ENCODE assay signal across 8 cellular contexts in the genomic region with DNA sequence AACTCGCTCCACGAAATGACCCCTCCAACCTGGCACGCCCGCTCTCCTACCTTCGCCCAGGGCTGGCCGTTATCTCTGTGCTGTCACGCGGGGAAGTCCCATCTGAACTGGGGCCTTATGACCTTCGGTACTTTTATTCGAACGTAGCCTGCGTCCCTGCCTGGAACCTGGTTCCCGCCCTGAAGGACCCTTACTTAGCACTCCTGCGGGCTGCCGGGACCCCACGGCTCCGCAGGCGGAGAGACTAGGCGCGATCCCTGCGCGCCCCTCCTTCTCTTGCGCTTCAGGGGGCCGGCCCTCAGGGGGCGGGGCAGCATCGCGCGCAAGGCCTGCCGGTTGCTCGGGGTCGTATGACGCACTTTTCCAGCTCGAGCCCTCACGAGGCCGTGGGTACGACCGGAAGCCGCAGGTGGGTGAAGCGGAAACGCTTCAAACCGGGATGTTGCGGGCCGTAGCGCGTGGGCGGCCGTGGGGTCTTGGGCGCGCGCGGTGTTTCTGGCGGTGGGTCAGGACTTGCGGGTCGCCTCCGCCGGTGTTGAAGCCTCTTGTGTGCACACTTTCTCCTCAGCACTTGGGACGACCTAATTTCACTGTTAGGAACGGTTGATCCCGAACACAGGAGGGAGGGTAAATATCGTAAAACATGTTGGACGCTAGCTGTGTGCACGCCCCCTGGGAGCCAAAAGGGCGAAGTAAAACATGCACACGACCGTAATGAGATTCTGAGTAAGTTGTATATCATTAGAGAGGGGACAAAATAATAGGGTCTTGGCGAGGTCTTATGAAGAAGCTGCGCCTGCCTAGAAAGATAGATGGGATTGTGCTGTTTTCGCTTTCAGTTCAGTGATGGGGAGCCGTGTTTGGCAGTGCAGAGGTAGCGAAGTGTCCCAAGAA. TPM values are rescaled to one million over a fixed set of nuclear protein-coding genes. Genes with fewer than 3 reads are reported as not detected.
A peak's percentile ranks its signal among the peaks of the same experiment; 100 is the strongest.
DNase-seq lines count a peak whose midpoint lies in the region; ATAC-seq, FAIRE-seq and TF ChIP-seq lines count a peak whose summit lies in the region.

A gene (plus strand): TSS at position 325 of the 894 bp plus-strand sequence. CDS start 6,991 bp downstream, outside the sequence.
A gene with protein sequence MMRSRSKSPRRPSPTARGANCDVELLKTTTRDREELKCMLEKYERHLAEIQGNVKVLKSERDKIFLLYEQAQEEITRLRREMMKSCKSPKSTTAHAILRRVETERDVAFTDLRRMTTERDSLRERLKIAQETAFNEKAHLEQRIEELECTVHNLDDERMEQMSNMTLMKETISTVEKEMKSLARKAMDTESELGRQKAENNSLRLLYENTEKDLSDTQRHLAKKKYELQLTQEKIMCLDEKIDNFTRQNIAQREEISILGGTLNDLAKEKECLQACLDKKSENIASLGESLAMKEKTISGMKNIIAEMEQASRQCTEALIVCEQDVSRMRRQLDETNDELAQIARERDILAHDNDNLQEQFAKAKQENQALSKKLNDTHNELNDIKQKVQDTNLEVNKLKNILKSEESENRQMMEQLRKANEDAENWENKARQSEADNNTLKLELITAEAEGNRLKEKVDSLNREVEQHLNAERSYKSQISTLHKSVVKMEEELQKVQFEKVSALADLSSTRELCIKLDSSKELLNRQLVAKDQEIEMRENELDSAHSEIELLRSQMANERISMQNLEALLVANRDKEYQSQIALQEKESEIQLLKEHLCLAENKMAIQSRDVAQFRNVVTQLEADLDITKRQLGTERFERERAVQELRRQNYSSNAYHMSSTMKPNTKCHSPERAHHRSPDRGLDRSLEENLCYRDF (minus strand): TSS at position 300 of the 894 bp plus-strand sequence. CDS start 45,503 bp downstream, outside the sequence.

- POLR2A ChIA-PET in HepG2 (lab: Yijun Ruan, JAX) = interaction anchor here (0.6 to 4.9 kb wide), 19 partner anchors 9 to 375 kb away, joined by 3 to 140 read pairs (median 4); a partner anchor contains a TSS

- peaks cover 0 to 5% of the 10 kb centered on the region in 2 experiments; a peak in 3 of 5 replicates for H3K36me3 ChIP-seq in HepG2 (replicated peaks in 1 of 2; ENCODE audit: control insufficient read depth in 1 of 2, insufficient read depth in 2 of 2, low read length in 2 of 2)

- no peaks in the 10 kb centered on the region for H3K9me3 ChIP-seq in HepG2 (ENCODE audit: low read length)

- in situ Hi-C loops in HepG2 (cut with HindIII; ENCODE audit: extremely low pct_ligation_motif_present, low pct_unique_long_range_greater_than_20kb) = no loop called here

- peak; percentile 70 for FAIRE-seq in HepG2 (lab: Jason Lieb, UNC)

- peak; percentile 50; the same call in 1 of the 2 replicates for TF ChIP-seq RAD21 in HepG2 (CRISPR knock-in tag; IDR thresholded peaks at IDR 0.05)

- H3K4me3 ChIP-seq in HepG2 (replicated peaks in 1 of 3; ENCODE audit: insufficient read depth in 1 of 3, low read depth in 2 of 3, low read length in 3 of 3) = peak within 1 kb of the TSS; percentile 80 to 90 (median 85)

- H3K9me3 Mint-ChIP-seq in CD14-positive monocyte = no peaks in the 10 kb centered on the region
- no peaks in the 10 kb centered on the region for H3K9me3 Mint-ChIP-seq in dendritic cell treated with granulocyte-macrophage colony-stimulating factor and Interleukin-4, amounts not matched to agents 40 ng/mL and 50 ng/mL, for 4 days

- H3K4me3 Mint-ChIP-seq in CD14-positive monocyte = peak within 1 kb of the TSS; percentile 97 to 98
- peak within 1 kb of the TSS; percentile 97 for H3K4me3 Mint-ChIP-seq in dendritic cell treated with granulocyte-macrophage colony-stimulating factor and Interleukin-4, amounts not matched to agents 40 ng/mL and 50 ng/mL, for 4 days

- no peaks in the 10 kb centered on the region for H3K27me3 Mint-ChIP-seq in CD14-positive monocyte (ENCODE audit: low read depth in 3 of 3)
- H3K27me3 Mint-ChIP-seq in dendritic cell treated with granulocyte-macrophage colony-stimulating factor and Interleukin-4, amounts not matched to agents 40 ng/mL and 50 ng/mL, for 4 days = no peaks in the 10 kb centered on the region

- H3K4me1 Mint-ChIP-seq in CD14-positive monocyte = peaks cover 45% of the 10 kb centered on the region
- peaks cover 37% of the 10 kb centered on the region for H3K4me1 Mint-ChIP-seq in dendritic cell treated with granulocyte-macrophage colony-stimulating factor and Interleukin-4, amounts not matched to agents 40 ng/mL and 50 ng/mL, for 4 days (ENCODE audit: low read depth)

- H3K27ac ChIP-seq in HepG2 (ENCODE audit: extremely low read length, insufficient read depth, low read length) = peak within 1 kb of the TSS; percentile 79

- H3K27ac Mint-ChIP-seq in CD14-positive monocyte = peak within 1 kb of the TSS; percentile 94 to 97 (median 96)
- H3K27ac Mint-ChIP-seq in dendritic cell treated with granulocyte-macrophage colony-stimulating factor and Interleukin-4, amounts not matched to agents 40 ng/mL and 50 ng/mL, for 4 days = peak within 1 kb of the TSS; percentile 94

- CTCF ChIA-PET in HepG2 (lab: Yijun Ruan, JAX; ENCODE audit: low intra/inter-chr PET ratio, low total read pairs) = no interaction called here

- peaks cover 18% of the 10 kb centered on the region for H3K79me2 ChIP-seq in HepG2 (ENCODE audit: insufficient read depth, low read length)

- TF ChIP-seq EP300 in HepG2 (IDR thresholded peaks at IDR 0.05; ENCODE audit: low read depth in 2 of 2, low read length in 2 of 2) (no peak; a peak in 1 of 4 replicates), HepG2 (CRISPR knock-in tag; IDR thresholded peaks at IDR 0.05; ENCODE audit: borderline replicate concordance) (peak; percentile 57)

- H3K9ac ChIP-seq in HepG2 (ENCODE audit: insufficient read depth, low read depth, low read length) = peak within 1 kb of the TSS; percentile 89

- H3K4me1 ChIP-seq in HepG2 (ENCODE audit: insufficient read depth, low read length) = peaks cover 44% of the 10 kb centered on the region

- H3K4me2 ChIP-seq in HepG2 (ENCODE audit: low read depth, low read length) = peak within 1 kb of the TSS; percentile 97

- WGBS in HepG2 (ENCODE audit: low lambda C conversion rate) = under 1% methylated on average over 58 of the region's 70 CpGs

- H3K27me3 ChIP-seq in HepG2 (ENCODE audit: control insufficient read depth in 1 of 2, insufficient read depth in 2 of 2, low read length in 2 of 2) = no peaks in the 10 kb centered on the region; a peak in 1 of 5 replicates

- DNase-seq in CD14-positive monocyte (ENCODE audit: low spot score) (peak; percentile 83), NCI-H526 treated with DMSO at 0.1 percent for 48 hours (lab: John Stamatoyannopoulos, UW) (peak; percentile 87), HepG2 (ENCODE audit: low spot score) (peak; percentile 93)
- peak; percentile 76 to 90 for DNase-seq in activated CD4-positive, alpha-beta T cell treated with anti-CD3 and anti-CD28 coated beads, Interleukin-2, amount 50 U/mL, for 24 hours (ENCODE audit: low read depth in 1 of 2, low spot score in 1 of 2)
- DNase-seq in stimulated activated CD4-positive, alpha-beta T cell treated with anti-CD3 and anti-CD28 coated beads, Interleukin-4, amount 100 ng/mL, for 1 hour = peak; percentile 91

- peak; percentile 93 to 99 for TF ChIP-seq POLR2A in HepG2 (IDR thresholded peaks at IDR 0.05; ENCODE audit: insufficient read depth in 1 of 2, low read depth in 2 of 2, low read length in 2 of 2)

- no peaks in the 10 kb centered on the region for H4K20me1 ChIP-seq in HepG2 (ENCODE audit: insufficient read depth, low read length)

- intact Hi-C loops in CD14-positive monocyte (cut with micrococcal nuclease) (no loop called here), HepG2 (cut with micrococcal nuclease; ENCODE audit: unreplicated experiment) (loop anchor here (1.0 to 2.0 kb wide), 2 partner anchors 14 to 26 kb away; a partner anchor contains a TSS)
- intact Hi-C loops in dendritic cell treated with granulocyte-macrophage colony-stimulating factor and Interleukin-4, amounts not matched to agents 40 ng/mL and 50 ng/mL, for 4 days (cut with micrococcal nuclease) = loop anchor here (2.0 to 10.0 kb wide), 3 partner anchors 14 to 50 kb away; a partner anchor contains a TSS

- H2AFZ ChIP-seq in HepG2 (ENCODE audit: low read length) = peak within 1 kb of the TSS; percentile 73

- no peak for TF ChIP-seq CTCF in CD14-positive monocyte (IDR thresholded peaks at IDR 0.05)
- TF ChIP-seq CTCF in HepG2 (CRISPR knock-in tag; IDR thresholded peaks at IDR 0.05) = peak; percentile 54

- H3K36me3 Mint-ChIP-seq in CD14-positive monocyte = peaks cover 25 to 26% of the 10 kb centered on the region in 2 donors
- H3K36me3 Mint-ChIP-seq in dendritic cell treated with granulocyte-macrophage colony-stimulating factor and Interleukin-4, amounts not matched to agents 40 ng/mL and 50 ng/mL, for 4 days (ENCODE audit: low read depth) = peaks cover 47% of the 10 kb centered on the region

- BruUV-seq in HepG2 (replicated peaks; lab: Mats Ljungman, UMichigan) = TSS peak; percentile 85

- ATAC-seq in GM19351 (IDR thresholded peaks at IDR 0.05; ENCODE audit: unreplicated experiment) (peak; percentile 93), HG03520 (IDR thresholded peaks at IDR 0.05; ENCODE audit: unreplicated experiment) (peak; percentile 95), HepG2 (peak; percentile 97)

RNA-seq across cellular contexts. Expression of the first gene that starts in this region (rescaled TPM):
- polyA plus RNA-seq in CD14-positive monocyte (1 to 10 TPM; 6.1 to 8.2 TPM), HepG2 (2011; rRNA removed) (7.9 and 9.6 TPM in 2 replicates)
- 8.0 and 8.3 TPM in 2 replicates for total RNA-seq in HepG2 (2016; rRNA removed; fragmentation: Illumina TruSeq; extraction: Trizol)
- 7.3 and 8.2 TPM in 2 replicates for total RNA-seq in HepG2 (2016; cell fraction: cytosol; rRNA removed; fragmentation: Illumina TruSeq; extraction: Trizol; ENCODE audit: low read depth)
- total RNA-seq in HepG2 (2016; cell fraction: insoluble cytoplasmic fraction; rRNA removed; fragmentation: Illumina TruSeq; extraction: Trizol) = 7.3 and 8.9 TPM in 2 replicates
- total RNA-seq in HepG2 (2016; cell fraction: membrane; rRNA removed; fragmentation: Illumina TruSeq; extraction: Trizol) = 7.1 and 9.2 TPM in 2 replicates
- 5.5 and 8.6 TPM in 2 replicates for total RNA-seq in HepG2 (2016; cell fraction: nucleus; rRNA removed; fragmentation: Illumina TruSeq; extraction: Trizol)
- polyA plus RNA-seq in HepG2 (2011; cell fraction: cytosol; rRNA removed) = 4.1 and 5.5 TPM in 2 replicates
- 10.9 and 13.2 TPM in 2 replicates for polyA plus RNA-seq in HepG2 (2011; cell fraction: nucleus; rRNA removed)
- 7.4 and 8.5 TPM in 2 replicates for polyA plus RNA-seq in HepG2 (2012)
- polyA plus RNA-seq in HepG2 (2016; cell fraction: cytosol; fragmentation: Illumina TruSeq; extraction: Trizol; ENCODE audit: low read depth) = 3.4 and 3.6 TPM in 2 replicates
- 7.7 and 9.1 TPM in 2 replicates for polyA plus RNA-seq in HepG2 (2016; cell fraction: insoluble cytoplasmic fraction; fragmentation: Illumina TruSeq; extraction: Trizol; ENCODE audit: low read depth)
- 4.0 and 4.7 TPM in 2 replicates for polyA plus RNA-seq in HepG2 (2016; cell fraction: membrane; fragmentation: Illumina TruSeq; extraction: Trizol; ENCODE audit: low read depth)
- polyA plus RNA-seq in HepG2 (2016; cell fraction: nucleus; fragmentation: Illumina TruSeq; extraction: Trizol; ENCODE audit: insufficient read depth, low read depth) = 12.3 and 14.3 TPM in 2 replicates
- polyA minus RNA-seq in HepG2 (2011; rRNA and poly(A)+ RNA removed; ENCODE audit: low replicate concordance) = 3.0 and 5.1 TPM in 2 replicates
- polyA minus RNA-seq in HepG2 (2011; cell fraction: cytosol; rRNA and poly(A)+ RNA removed) = 2.4 and 4.5 TPM in 2 replicates
- polyA minus RNA-seq in HepG2 (2011; cell fraction: nucleus; rRNA and poly(A)+ RNA removed) = 13.1 and 16.8 TPM in 2 replicates

RNA-seq across cellular contexts. Expression of the second gene that starts in this region (rescaled TPM):
- polyA plus RNA-seq in CD14-positive monocyte (1 to 10 TPM in 1 of 2 donors, under 1 TPM in 1; 0.32 to 2.2 TPM), HepG2 (2011; rRNA removed) (3.8 and 4.7 TPM in 2 replicates)
- 13.1 and 15.0 TPM in 2 replicates for total RNA-seq in HepG2 (2016; rRNA removed; fragmentation: Illumina TruSeq; extraction: Trizol)
- 25.7 and 33.8 TPM in 2 replicates for total RNA-seq in HepG2 (2016; cell fraction: cytosol; rRNA removed; fragmentation: Illumina TruSeq; extraction: Trizol; ENCODE audit: low read depth)
- total RNA-seq in HepG2 (2016; cell fraction: insoluble cytoplasmic fraction; rRNA removed; fragmentation: Illumina TruSeq; extraction: Trizol) = 13.3 and 14.9 TPM in 2 replicates
- 24.7 and 25.4 TPM in 2 replicates for total RNA-seq in HepG2 (2016; cell fraction: membrane; rRNA removed; fragmentation: Illumina TruSeq; extraction: Trizol)
- total RNA-seq in HepG2 (2016; cell fraction: nucleus; rRNA removed; fragmentation: Illumina TruSeq; extraction: Trizol) = 14.6 and 18.2 TPM in 2 replicates
- 1.1 and 1.4 TPM in 2 replicates for polyA plus RNA-seq in HepG2 (2011; cell fraction: cytosol; rRNA removed)
- polyA plus RNA-seq in HepG2 (2011; cell fraction: nucleus; rRNA removed) = 3.0 and 4.5 TPM in 2 replicates
- polyA plus RNA-seq in HepG2 (2012) = 9.2 and 16.5 TPM in 2 replicates
- 26.9 and 32.0 TPM in 2 replicates for polyA plus RNA-seq in HepG2 (2016; cell fraction: cytosol; fragmentation: Illumina TruSeq; extraction: Trizol; ENCODE audit: low read depth)
- 8.9 and 10.5 TPM in 2 replicates for polyA plus RNA-seq in HepG2 (2016; cell fraction: insoluble cytoplasmic fraction; fragmentation: Illumina TruSeq; extraction: Trizol; ENCODE audit: low read depth)
- 13.4 and 18.5 TPM in 2 replicates for polyA plus RNA-seq in HepG2 (2016; cell fraction: membrane; fragmentation: Illumina TruSeq; extraction: Trizol; ENCODE audit: low read depth)
- 13.4 and 17.8 TPM in 2 replicates for polyA plus RNA-seq in HepG2 (2016; cell fraction: nucleus; fragmentation: Illumina TruSeq; extraction: Trizol; ENCODE audit: insufficient read depth, low read depth)
- 0.94 and 1.8 TPM in 2 replicates for polyA minus RNA-seq in HepG2 (2011; rRNA and poly(A)+ RNA removed; ENCODE audit: low replicate concordance)
- polyA minus RNA-seq in HepG2 (2011; cell fraction: cytosol; rRNA and poly(A)+ RNA removed) = 1.4 and 2.8 TPM in 2 replicates
- polyA minus RNA-seq in HepG2 (2011; cell fraction: nucleus; rRNA and poly(A)+ RNA removed) = 16.9 and 18.7 TPM in 2 replicates

Comparison
In these comparisons a context has a peak if more than half of its experiments do, and no peak if none do; other contexts are left out.
1. Peak in every context shown above with its lines: DNase-seq, ATAC-seq, H3K4me3 ChIP-seq and H3K27ac ChIP-seq.
2. intact Hi-C loops: an anchor here in dendritic cell treated with granulocyte-macrophage colony-stimulating factor and Interleukin-4, amounts not matched to agents 40 ng/mL and 50 ng/mL, for 4 days (2.0 to 10.0 kb wide) and HepG2 (1.0 to 2.0 kb wide); none called in CD14-positive monocyte.